8 cellular contexts compared by ENCODE assay signal in the genomic region with DNA sequence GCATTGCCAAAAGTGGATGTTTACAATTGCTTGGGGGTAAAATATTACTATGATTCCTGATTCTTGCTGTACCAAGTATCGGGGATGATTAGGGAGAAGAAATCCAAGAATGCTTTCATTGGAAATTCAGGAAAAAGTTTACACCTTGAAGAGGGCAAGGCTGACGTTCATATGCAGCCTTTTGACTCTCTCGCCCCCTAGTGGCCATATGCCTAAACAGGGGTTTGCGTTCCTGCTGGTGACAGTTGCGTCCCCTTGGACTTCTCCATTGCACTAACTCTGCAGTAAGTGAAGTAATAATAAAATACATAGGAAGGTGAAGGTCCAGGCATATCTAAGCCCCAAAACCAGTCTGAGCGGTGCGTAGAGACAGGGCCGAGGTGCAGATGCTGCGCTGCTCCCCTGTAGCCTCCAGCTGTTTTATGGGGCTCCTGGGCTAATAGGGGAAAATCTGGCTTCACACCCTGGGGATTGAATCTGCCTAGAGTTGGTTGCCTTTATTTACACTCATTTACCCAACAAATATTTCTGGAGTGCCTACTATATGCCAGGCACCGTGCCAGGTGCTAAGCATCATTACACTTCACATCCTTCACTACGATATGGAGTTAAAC.
DNase-seq lines count a peak whose midpoint lies in the region; ATAC-seq, FAIRE-seq and TF ChIP-seq lines count a peak whose summit lies in the region.

No MANE protein-coding gene starts in this region.

- POLR2A ChIA-PET in AG04449 (lab: Yijun Ruan, JAX): no interaction called here

- H3K9me3 Mint-ChIP-seq in stimulated activated effector memory CD8-positive, alpha-beta T cell treated with anti-CD3 and anti-CD28 coated beads, Interleukin-12 subunit alpha, Interleukin-12 subunit beta, amount 100 ng/mL, for 72 hours: no peaks in the 10 kb centered on the region

- DNase-seq in AG04449 (ENCODE audit: low read depth, low spot score) (no peak), NCI-H345 treated with DMSO at 0.1 percent for 48 hours (lab: John Stamatoyannopoulos, UW; ENCODE audit: unreplicated experiment) (peak; percentile 16), middle frontal gyrus (ENCODE audit: extremely low spot score, low spot score) (peak; percentile 58)
- DNase-seq in activated CD8-positive, alpha-beta memory T cell treated with anti-CD3 and anti-CD28 coated beads for 1 hour (ENCODE audit: extremely low read depth in 1 of 2, low read depth in 1 of 2): peak; percentile 24 to 39
- DNase-seq in stimulated activated effector memory CD8-positive, alpha-beta T cell treated with anti-CD3 and anti-CD28 coated beads, Interleukin-12 subunit alpha, Interleukin-12 subunit beta, amount 100 ng/mL, for 72 hours (ENCODE audit: low spot score in 2 of 2): peak; percentile 40 to 72

- ATAC-seq in GM18502 (IDR thresholded peaks at IDR 0.05; ENCODE audit: poor library complexity, unreplicated experiment) (peak; percentile 93), HG03064 (IDR thresholded peaks at IDR 0.05; ENCODE audit: low read depth, unreplicated experiment) (peak; percentile 77)
- ATAC-seq in stimulated activated effector memory CD8-positive, alpha-beta T cell treated with anti-CD3 and anti-CD28 coated beads, Interleukin-12 subunit alpha, Interleukin-12 subunit beta, amount 100 ng/mL, for 72 hours: peak; percentile 37

- no peaks in the 10 kb centered on the region for H3K4me1 Mint-ChIP-seq in stimulated activated effector memory CD8-positive, alpha-beta T cell treated with anti-CD3 and anti-CD28 coated beads, Interleukin-12 subunit alpha, Interleukin-12 subunit beta, amount 100 ng/mL, for 72 hours

- CTCF ChIA-PET in AG04449 (lab: Yijun Ruan, JAX): interaction anchor here (0.7 to 7.2 kb wide), 27 partner anchors 8 to 322 kb away, joined by 3 to 89 read pairs (median 4); a partner anchor contains a TSS

- H3K4me3 ChIP-seq in AG04449 (ENCODE audit: low read depth, low read length): no peak overlapping the region

- H3K27ac Mint-ChIP-seq in stimulated activated effector memory CD8-positive, alpha-beta T cell treated with anti-CD3 and anti-CD28 coated beads, Interleukin-12 subunit alpha, Interleukin-12 subunit beta, amount 100 ng/mL, for 72 hours: no peak overlapping the region

- FAIRE-seq in endometrium (lab: Jason Lieb, UNC): peak; percentile 75

- no peaks in the 10 kb centered on the region for H3K36me3 Mint-ChIP-seq in stimulated activated effector memory CD8-positive, alpha-beta T cell treated with anti-CD3 and anti-CD28 coated beads, Interleukin-12 subunit alpha, Interleukin-12 subunit beta, amount 100 ng/mL, for 72 hours

- peak; percentile 88 for TF ChIP-seq CTCF in AG04449 (IDR thresholded peaks at IDR 0.05; ENCODE audit: insufficient read depth, low read length, missing control alignments)

- H3K4me3 Mint-ChIP-seq in stimulated activated effector memory CD8-positive, alpha-beta T cell treated with anti-CD3 and anti-CD28 coated beads, Interleukin-12 subunit alpha, Interleukin-12 subunit beta, amount 100 ng/mL, for 72 hours: no peak overlapping the region

Comparison
In these comparisons a context has a peak if more than half of its experiments do, and no peak if none do; other contexts are left out.
1. ATAC-seq: peak in every context shown above with its lines; median percentile 93 in GM18502; 77 in HG03064; 37 in stimulated activated effector memory CD8-positive, alpha-beta T cell treated with anti-CD3 and anti-CD28 coated beads, Interleukin-12 subunit alpha, Interleukin-12 subunit beta, amount 100 ng/mL, for 72 hours.